In the genomic region with DNA sequence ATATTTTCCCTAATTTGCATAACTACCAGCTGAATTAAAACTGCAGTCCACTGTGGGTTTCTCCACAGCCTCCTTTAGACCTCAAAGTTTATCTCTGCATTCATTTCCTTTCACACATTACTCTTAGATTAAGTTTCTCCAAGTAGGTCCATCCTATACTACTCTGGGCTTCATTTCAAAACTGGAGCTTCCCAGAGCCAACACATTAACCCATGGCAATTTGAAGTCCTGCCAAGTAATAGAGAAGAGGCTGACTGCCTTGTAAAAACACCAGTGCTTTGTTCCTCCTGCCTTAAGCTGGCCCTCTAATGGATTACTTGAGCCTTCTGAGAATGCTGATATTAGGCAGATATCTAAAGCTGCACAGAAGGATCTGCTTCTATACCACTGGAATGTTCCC, we compare ENCODE assay signal across 21 cellular contexts.
DNase-seq lines count a peak whose midpoint lies in the region; FAIRE-seq and TF ChIP-seq lines count a peak whose summit lies in the region.
"Had no signal": no experiment of that assay in that cellular context is flagged by ENCODE, and none has a peak within 500 bp of the region (broad histone marks: within the 10 kb centered on the region; RNA-seq: fewer than 3 reads in every experiment).

No MANE protein-coding gene starts in this region.

- no peaks in the 10 kb centered on the region for H3K9me3 ChIP-seq in astrocyte (ENCODE audit: insufficient read depth, low read depth, low read length)
- H3K9me3 ChIP-seq: SK-N-SH had no signal

- H3K9ac ChIP-seq in astrocyte (ENCODE audit: low read length): no peak overlapping the region
- H3K9ac ChIP-seq: SK-N-SH had no signal

- no peaks in the 10 kb centered on the region for H3K36me3 ChIP-seq in astrocyte (ENCODE audit: insufficient read depth, low read length)

- no peak overlapping the region for H3K4me3 Mint-ChIP-seq in astrocyte (ENCODE audit: unreplicated experiment)
- H3K4me3 Mint-ChIP-seq in Calu3 (ENCODE audit: low read depth, unreplicated experiment): no peak overlapping the region
- H3K4me3 Mint-ChIP-seq: B cell; CD4-positive, CD25-positive, alpha-beta regulatory T cell; H9 had no signal

- CTCF ChIA-PET in Calu3 (lab: Charles Lee): no interaction called here

- H3K4me3 ChIP-seq in astrocyte (ENCODE audit: insufficient read depth, low read depth, low read length) (no peak overlapping the region), fibroblast of pulmonary artery (replicated peaks; ENCODE audit: low read depth, low read length) (no peak overlapping the region), skeletal muscle cell (ENCODE audit: low read depth, low read length) (no peak overlapping the region)

- TF ChIP-seq CTCF in astrocyte (IDR thresholded peaks at IDR 0.05; ENCODE audit: insufficient read depth, low read depth, low read length) (no peak), fibroblast of pulmonary artery (IDR thresholded peaks at IDR 0.05; ENCODE audit: low read length, missing control alignments) (no peak), Calu3 (IDR thresholded peaks at IDR 0.05; ENCODE audit: unreplicated experiment) (no peak)

- H3K27me3 Mint-ChIP-seq in astrocyte (ENCODE audit: low read depth, unreplicated experiment) (no peaks in the 10 kb centered on the region), Calu3 (ENCODE audit: unreplicated experiment) (no peaks in the 10 kb centered on the region)
- H3K27me3 Mint-ChIP-seq: B cell; CD4-positive, CD25-positive, alpha-beta regulatory T cell had no signal

- H3K27ac ChIP-seq in astrocyte (ENCODE audit: low read depth, low read length): no peak overlapping the region

- no peak overlapping the region for H3K27ac Mint-ChIP-seq in astrocyte (ENCODE audit: unreplicated experiment)
- H3K27ac Mint-ChIP-seq in Calu3 (ENCODE audit: unreplicated experiment): no peak overlapping the region
- H3K27ac Mint-ChIP-seq: B cell; CD4-positive, CD25-positive, alpha-beta regulatory T cell; H9 had no signal

- BruUV-seq in Calu3 (replicated peaks; lab: Mats Ljungman, UMichigan): no TSS peak

- H3K4me2 ChIP-seq in astrocyte (ENCODE audit: low read length): no peak overlapping the region
- H3K4me2 ChIP-seq: SK-N-SH had no signal

- H4K20me1 ChIP-seq in astrocyte (ENCODE audit: insufficient read depth, low read length): no peaks in the 10 kb centered on the region

- H3K4me1 ChIP-seq in astrocyte (ENCODE audit: insufficient read depth, low read length): no peaks in the 10 kb centered on the region
- H3K4me1 ChIP-seq: Caco-2 had no signal

- DNase-seq in HT1080 (ENCODE audit: low read depth) (peak; percentile 21), astrocyte (ENCODE audit: low read depth) (peak; percentile 60), fibroblast of pulmonary artery (ENCODE audit: low read depth) (peak; percentile 55), skeletal muscle cell (ENCODE audit: low read depth) (peak; percentile 10), Calu3 (no peak), head of caudate nucleus (no peak), GM19239 (ENCODE audit: insufficient read length, low spot score) (no peak)
- DNase-seq: Caco-2; CD4-positive, CD25-positive, alpha-beta regulatory T cell; H9; IMR-90; Karpas-422; MM.1S; NCI-H187; NCI-H2171; NCI-H510A; NCI-H82; SHP77; SK-N-SH had no signal

- H3K4me1 Mint-ChIP-seq in astrocyte (ENCODE audit: low read depth, unreplicated experiment) (no peaks in the 10 kb centered on the region), Calu3 (ENCODE audit: low read depth, unreplicated experiment) (no peaks in the 10 kb centered on the region)
- H3K4me1 Mint-ChIP-seq: B cell; CD4-positive, CD25-positive, alpha-beta regulatory T cell had no signal

- intact Hi-C loops in Calu3 (cut with micrococcal nuclease; ENCODE audit: unreplicated experiment): no loop called here
- intact Hi-C loops in head of caudate nucleus (cut with DNase I): no loop called here

- no peak overlapping the region for H2AFZ ChIP-seq in astrocyte (ENCODE audit: low read depth, low read length)

- FAIRE-seq in astrocyte (lab: Jason Lieb, UNC) (no peak), GM19239 (lab: Jason Lieb, UNC) (no peak)
- FAIRE-seq: RCC 7860 had no signal

- no peaks in the 10 kb centered on the region for H3K79me2 ChIP-seq in astrocyte (ENCODE audit: insufficient read depth, low read length)

- H3K36me3 Mint-ChIP-seq in astrocyte (ENCODE audit: low read depth, unreplicated experiment) (no peaks in the 10 kb centered on the region), Calu3 (ENCODE audit: insufficient read depth, unreplicated experiment) (no peaks in the 10 kb centered on the region)
- H3K36me3 Mint-ChIP-seq: CD4-positive, CD25-positive, alpha-beta regulatory T cell had no signal

- no peaks in the 10 kb centered on the region for H3K27me3 ChIP-seq in astrocyte (ENCODE audit: insufficient read depth, low read length)

- H3K9me3 Mint-ChIP-seq in astrocyte (ENCODE audit: unreplicated experiment) (peaks cover 10% of the 10 kb centered on the region), Calu3 (ENCODE audit: low read depth, unreplicated experiment) (no peaks in the 10 kb centered on the region)

Comparison
In these comparisons a context has a peak if more than half of its experiments do, and no peak if none do; other contexts are left out.
1. DNase-seq: peak in HT1080 (single experiment), astrocyte (single experiment), fibroblast of pulmonary artery (single experiment) and skeletal muscle cell (single experiment); none in Calu3 (single experiment), head of caudate nucleus (0 of 42) and GM19239 (single experiment).